2 cellular contexts compared by ENCODE assay signal in genomic region chr3:139299261-139300132, GRCh38.
TF ChIP-seq lines count a peak whose summit lies in the region.

No MANE protein-coding gene starts in this region.

TF ChIP-seq in K562, 482 proteins besides CTCF, POLR2A, EP300 and RAD21 (continues in another document):
- TF ChIP-seq RBFOX2 (IDR thresholded peaks at IDR 0.05; ENCODE audit: low read depth, low read length) (peak; percentile 63), SMARCE1 (IDR thresholded peaks at IDR 0.05) (peak; percentile 99), SP2 (IDR thresholded peaks at IDR 0.05; ENCODE audit: extremely low read depth, low read depth, low read length, poor library complexity, severe bottlenecking) (peak; percentile 5), ZBED1 (IDR thresholded peaks at IDR 0.05) (peak; percentile 82; the same call in 1 of the 2 replicates), NFIX (CRISPR knock-in tag; IDR thresholded peaks at IDR 0.05; ENCODE audit: low read depth) (no peak), NR2C1 (IDR thresholded peaks at IDR 0.05) (no peak; the same call in 1 of the 2 replicates), NR2C1 (tag; IDR thresholded peaks at IDR 0.05) (0 out of 2 replicates have a peak, but pooled peaks have one; percentile 46), ZNF253 (CRISPR knock-in tag; conservative IDR thresholded peaks at IDR 0.05) (no peak), ZNF347 (CRISPR knock-in tag; IDR thresholded peaks at IDR 0.05; ENCODE audit: low read depth) (no peak), CTBP1 (IDR thresholded peaks at IDR 0.05; ENCODE audit: borderline replicate concordance) (peak; percentile 99), POLR2H (tag; IDR thresholded peaks at IDR 0.05; ENCODE audit: low read depth) (no peak), MAFK (IDR thresholded peaks at IDR 0.05; ENCODE audit: low read length) (peak; percentile 6; the same call in 1 of the 2 replicates), KLF1 (tag; IDR thresholded peaks at IDR 0.05) (no peak), ZBTB7A (IDR thresholded peaks at IDR 0.05; ENCODE audit: borderline replicate concordance, control insufficient read depth, low read depth, low read length) (peak; percentile 56; the same call in 1 of the 2 replicates), CREB3 (tag; conservative IDR thresholded peaks at IDR 0.05; ENCODE audit: low read depth) (no peak), ZNF644 (tag; IDR thresholded peaks at IDR 0.05; ENCODE audit: low read depth) (no peak), ZNF551 (CRISPR knock-in tag; IDR thresholded peaks at IDR 0.05) (no peak), PKNOX1 (IDR thresholded peaks at IDR 0.05) (no peak; the same call in 1 of the 2 replicates), DMBX1 (CRISPR knock-in tag; IDR thresholded peaks at IDR 0.05; ENCODE audit: borderline replicate concordance) (peak; percentile 86), ARID2 (IDR thresholded peaks at IDR 0.05) (no peak), FOXA1 (IDR thresholded peaks at IDR 0.05; ENCODE audit: borderline replicate concordance) (no peak), ARID3A (IDR thresholded peaks at IDR 0.05; ENCODE audit: borderline replicate concordance, low read depth, low read length) (peak; percentile 73), ELF2 (CRISPR knock-in tag; IDR thresholded peaks at IDR 0.05) (no peak), HMG20A (CRISPR knock-in tag; conservative IDR thresholded peaks at IDR 0.05) (no peak), NKRF (IDR thresholded peaks at IDR 0.05; ENCODE audit: borderline replicate concordance) (no peak), CBFB (CRISPR knock-in tag; IDR thresholded peaks at IDR 0.05) (0 out of 2 replicates have a peak, but pooled peaks have one; percentile 25), ZNF174 (CRISPR knock-in tag; IDR thresholded peaks at IDR 0.05) (no peak), PYGO2 (tag; IDR thresholded peaks at IDR 0.05) (no peak), GATAD2B (IDR thresholded peaks at IDR 0.05; ENCODE audit: borderline replicate concordance) (peak; percentile 88), ADNP (tag; IDR thresholded peaks at IDR 0.05) (peak; percentile 79; the same call in 1 of the 2 replicates), ZNF57 (CRISPR knock-in tag; IDR thresholded peaks at IDR 0.05) (no peak), BCOR (IDR thresholded peaks at IDR 0.05) (peak; percentile 76), ZNF561 (CRISPR knock-in tag; conservative IDR thresholded peaks at IDR 0.05) (no peak), GTF2B (IDR thresholded peaks at IDR 0.05; ENCODE audit: extremely low read depth, insufficient read length) (no peak), ILK (tag; IDR thresholded peaks at IDR 0.05; ENCODE audit: borderline replicate concordance, low read depth) (no peak)

TF ChIP-seq in GM12891, 5 proteins besides CTCF, POLR2A, EP300 and RAD21:
- TF ChIP-seq PAX5 (IDR thresholded peaks at IDR 0.05; ENCODE audit: insufficient read depth, low read length, severe bottlenecking) (no peak), SPI1 (IDR thresholded peaks at IDR 0.05; ENCODE audit: low read depth, low read length) (no peak), POU2F2 (IDR thresholded peaks at IDR 0.05; ENCODE audit: low read depth, low read length) (no peak), TAF1 (IDR thresholded peaks at IDR 0.05; ENCODE audit: low read depth, low read length) (no peak), POLR2AphosphoS5 (IDR thresholded peaks at IDR 0.05; ENCODE audit: low read depth, low read length) (no peak)
